Comparison of ENCODE assay signal across 9 cellular contexts in the genomic region with DNA sequence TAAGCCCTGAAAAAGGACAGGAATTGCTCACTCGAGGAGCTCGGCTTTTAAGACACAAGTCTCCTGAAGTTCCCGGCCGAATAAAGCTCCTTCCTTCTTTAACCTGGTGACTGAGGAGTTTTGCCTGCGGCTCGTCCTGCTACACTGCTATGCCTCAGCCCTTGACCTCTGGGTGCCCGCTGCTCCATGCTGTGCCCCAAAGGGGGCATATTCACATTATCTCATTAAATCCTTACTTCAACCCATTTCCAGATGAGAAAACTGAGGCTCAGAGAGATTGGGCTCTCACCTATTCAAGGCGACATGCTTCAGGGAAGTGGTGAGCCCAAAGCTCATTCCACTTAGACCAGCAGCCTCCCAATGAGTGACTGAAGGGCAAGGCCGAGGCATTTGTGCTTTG. TPM values are rescaled to one million over a fixed set of nuclear protein-coding genes. Genes with fewer than 3 reads are reported as not detected.
"Had no signal": no experiment of that assay in that cellular context is flagged by ENCODE, and none has a peak within 500 bp of the region (broad histone marks: within the 10 kb centered on the region; RNA-seq: fewer than 3 reads in every experiment).

No MANE protein-coding gene starts in this region.

RNA-seq across cellular contexts. Expression of a gene that starts 20.4 kb away (rescaled TPM):
- polyA plus RNA-seq: esophagus, heart left ventricle, sigmoid colon, thymus had no signal

RNA-seq across cellular contexts. Expression of a gene that starts 56.5 kb away (rescaled TPM):
- total RNA-seq: cerebellum, dermis microvascular lymphatic vessel endothelial cell, heart left ventricle, lung microvascular endothelial cell, osteocyte, pulmonary artery endothelial cell, sigmoid colon had no signal
